Comparison of ENCODE assay signal across 31 cellular contexts in genomic region chr2:15094161-15094560, GRCh38.
"Had no signal": no experiment of that assay in that cellular context is flagged by ENCODE, and none has a peak within 500 bp of the region (broad histone marks: within the 10 kb centered on the region; RNA-seq: fewer than 3 reads in every experiment).

No MANE protein-coding gene starts in this region.

- H3K9me3 ChIP-seq: adrenal gland, breast epithelium had no signal

- DNase-seq: activated B cell treated with CpG ODN at 0.5 μM for 24 hours; activated CD4-positive, alpha-beta T cell treated with anti-CD3 and anti-CD28 coated beads for 48 hours; activated CD4-positive, alpha-beta T cell treated with anti-CD3 and anti-CD28 coated beads, Interleukin-2, amount 50 U/mL, for 1 hour; activated CD4-positive, alpha-beta T cell treated with anti-CD3 and anti-CD28 coated beads, Interleukin-2, amount 50 U/mL, for 48 hours; activated CD8-positive, alpha-beta memory T cell treated with anti-CD3 and anti-CD28 coated beads for 24 hours; activated CD8-positive, alpha-beta T cell treated with anti-CD3 and anti-CD28 coated beads for 36 hours; activated effector memory CD4-positive, alpha-beta T cell treated with Interleukin-2 at 50 U/mL for 16 hours; activated naive CD4-positive, alpha-beta T cell treated with anti-CD3 and anti-CD28 coated beads for 36 hours; activated naive CD8-positive, alpha-beta T cell treated with anti-CD3 and anti-CD28 coated beads for 36 hours; activated naive CD8-positive, alpha-beta T cell treated with anti-CD3 and anti-CD28 coated beads, Interleukin-2, amount 50 U/mL, for 24 hours; activated T-cell treated with anti-CD3 and anti-CD28 coated beads, Interleukin-2, amount 50 U/mL, for 4 hours; adrenal gland; amygdala; aorta; central memory CD4-positive, alpha-beta T cell; cerebellar nuclear complex; dorsolateral prefrontal cortex; effector memory CD4-positive, alpha-beta T cell; endodermal cell; foreskin fibroblast; T-helper 17 cell; T1000; WERI-Rb-1 had no signal

- H3K27ac ChIP-seq: adrenal gland, breast epithelium, cardiac muscle cell, coronary artery, dorsolateral prefrontal cortex, WERI-Rb-1 had no signal

- H3K27me3 ChIP-seq: adrenal gland, breast epithelium, cardiac muscle cell, dorsolateral prefrontal cortex had no signal

- H3K4me1 Mint-ChIP-seq: activated B cell treated with CpG ODN at 0.5 μM for 24 hours; activated naive CD4-positive, alpha-beta T cell treated with anti-CD3 and anti-CD28 coated beads, Interleukin-2, amount 50 U/mL, for 24 hours; activated naive CD8-positive, alpha-beta T cell treated with anti-CD3 and anti-CD28 coated beads for 36 hours; activated naive CD8-positive, alpha-beta T cell treated with anti-CD3 and anti-CD28 coated beads, Interleukin-2, amount 50 U/mL, for 24 hours; activated T-helper 17 cell treated with anti-CD3 and anti-CD28 coated beads, Interleukin-2, amount 50 U/mL, for 72 hours; T-helper 17 cell had no signal

- H3K36me3 ChIP-seq: adrenal gland, breast epithelium, cardiac muscle cell, WERI-Rb-1 had no signal

- H3K4me3 ChIP-seq: adrenal gland, breast epithelium, cardiac muscle cell, coronary artery, dorsolateral prefrontal cortex had no signal

- H3K9me3 Mint-ChIP-seq: activated B cell treated with CpG ODN at 0.5 μM for 24 hours; activated CD8-positive, alpha-beta T cell treated with anti-CD3 and anti-CD28 coated beads for 36 hours; activated naive CD4-positive, alpha-beta T cell treated with anti-CD3 and anti-CD28 coated beads for 36 hours; activated naive CD4-positive, alpha-beta T cell treated with anti-CD3 and anti-CD28 coated beads, Interleukin-2, amount 50 U/mL, for 24 hours; activated naive CD8-positive, alpha-beta T cell treated with anti-CD3 and anti-CD28 coated beads for 36 hours; activated naive CD8-positive, alpha-beta T cell treated with anti-CD3 and anti-CD28 coated beads, Interleukin-2, amount 50 U/mL, for 24 hours; activated T-cell treated with anti-CD3 and anti-CD28 coated beads, Interleukin-2, amount 50 U/mL, for 4 hours; activated T-helper 17 cell treated with anti-CD3 and anti-CD28 coated beads, Interleukin-2, amount 50 U/mL, for 72 hours; endodermal cell; T-helper 2 cell treated with Interferon-gamma antibody and Interleukin-4, amounts not matched to agents 5 μg/mL and 100 μg/mL, for 36 hours had no signal

- H3K27me3 Mint-ChIP-seq: activated B cell treated with CpG ODN at 0.5 μM for 24 hours; activated CD8-positive, alpha-beta T cell treated with anti-CD3 and anti-CD28 coated beads for 36 hours; activated naive CD4-positive, alpha-beta T cell treated with anti-CD3 and anti-CD28 coated beads, Interleukin-2, amount 50 U/mL, for 24 hours; activated naive CD8-positive, alpha-beta T cell treated with anti-CD3 and anti-CD28 coated beads for 36 hours; activated naive CD8-positive, alpha-beta T cell treated with anti-CD3 and anti-CD28 coated beads, Interleukin-2, amount 50 U/mL, for 24 hours; activated T-helper 17 cell treated with anti-CD3 and anti-CD28 coated beads, Interleukin-2, amount 50 U/mL, for 72 hours; brain; dendritic cell treated with granulocyte-macrophage colony-stimulating factor and Interleukin-4, amounts not matched to agents 40 ng/mL and 50 ng/mL, for 4 days had no signal

- H3K4me3 Mint-ChIP-seq: activated B cell treated with CpG ODN at 0.5 μM for 24 hours; activated CD8-positive, alpha-beta T cell treated with anti-CD3 and anti-CD28 coated beads for 36 hours; activated naive CD4-positive, alpha-beta T cell treated with anti-CD3 and anti-CD28 coated beads for 36 hours; activated naive CD4-positive, alpha-beta T cell treated with anti-CD3 and anti-CD28 coated beads, Interleukin-2, amount 50 U/mL, for 24 hours; activated naive CD8-positive, alpha-beta T cell treated with anti-CD3 and anti-CD28 coated beads for 36 hours; activated naive CD8-positive, alpha-beta T cell treated with anti-CD3 and anti-CD28 coated beads, Interleukin-2, amount 50 U/mL, for 24 hours; activated T-cell treated with anti-CD3 and anti-CD28 coated beads, Interleukin-2, amount 50 U/mL, for 4 hours; activated T-helper 17 cell treated with anti-CD3 and anti-CD28 coated beads, Interleukin-2, amount 50 U/mL, for 72 hours; brain; dendritic cell treated with granulocyte-macrophage colony-stimulating factor and Interleukin-4, amounts not matched to agents 40 ng/mL and 50 ng/mL, for 4 days; endodermal cell; T-helper 17 cell; T-helper 2 cell treated with Interferon-gamma antibody and Interleukin-4, amounts not matched to agents 5 μg/mL and 100 μg/mL, for 36 hours had no signal

- H3K4me1 ChIP-seq: adrenal gland, breast epithelium had no signal

- H3K27ac Mint-ChIP-seq: activated B cell treated with CpG ODN at 0.5 μM for 24 hours; activated CD8-positive, alpha-beta T cell treated with anti-CD3 and anti-CD28 coated beads for 36 hours; activated naive CD4-positive, alpha-beta T cell treated with anti-CD3 and anti-CD28 coated beads for 36 hours; activated naive CD4-positive, alpha-beta T cell treated with anti-CD3 and anti-CD28 coated beads, Interleukin-2, amount 50 U/mL, for 24 hours; activated naive CD8-positive, alpha-beta T cell treated with anti-CD3 and anti-CD28 coated beads for 36 hours; activated naive CD8-positive, alpha-beta T cell treated with anti-CD3 and anti-CD28 coated beads, Interleukin-2, amount 50 U/mL, for 24 hours; activated T-helper 17 cell treated with anti-CD3 and anti-CD28 coated beads, Interleukin-2, amount 50 U/mL, for 72 hours; brain; dendritic cell treated with granulocyte-macrophage colony-stimulating factor and Interleukin-4, amounts not matched to agents 40 ng/mL and 50 ng/mL, for 4 days; endodermal cell; T-helper 17 cell; T-helper 2 cell treated with Interferon-gamma antibody and Interleukin-4, amounts not matched to agents 5 μg/mL and 100 μg/mL, for 36 hours had no signal

- H3K36me3 Mint-ChIP-seq: activated naive CD4-positive, alpha-beta T cell treated with anti-CD3 and anti-CD28 coated beads, Interleukin-2, amount 50 U/mL, for 24 hours; activated naive CD8-positive, alpha-beta T cell treated with anti-CD3 and anti-CD28 coated beads for 36 hours; brain had no signal
